In the genomic region with DNA sequence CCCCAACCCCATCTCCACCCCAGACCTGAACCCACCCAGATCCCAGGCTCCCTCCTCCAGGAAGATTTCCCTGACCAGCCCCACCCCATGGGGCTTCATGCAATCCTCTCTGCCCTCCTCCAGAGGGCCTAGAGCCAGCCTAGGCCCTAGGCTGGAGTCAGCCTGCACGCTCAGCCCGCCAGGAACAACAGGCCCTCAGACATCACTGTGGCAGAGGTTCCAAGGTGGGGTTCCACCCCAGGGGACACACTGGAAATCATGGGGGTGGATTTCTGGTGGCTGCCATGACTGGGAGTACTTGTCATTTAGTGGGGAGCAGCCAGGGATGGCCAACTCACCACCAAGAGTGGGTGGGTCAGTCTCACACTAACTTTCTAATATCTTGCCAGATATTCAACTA, we compare ENCODE assay signal across 16 cellular contexts.
DNase-seq lines count a peak whose midpoint lies in the region; ATAC-seq and TF ChIP-seq lines count a peak whose summit lies in the region.
"Had no signal": no experiment of that assay in that cellular context is flagged by ENCODE, and none has a peak within 500 bp of the region (broad histone marks: within the 10 kb centered on the region; RNA-seq: fewer than 3 reads in every experiment).

No MANE protein-coding gene starts in this region.

- H3K4me1 ChIP-seq in vagina: peaks cover 5% of the 10 kb centered on the region

- no peaks in the 10 kb centered on the region for H3K36me3 ChIP-seq in vagina

- H3K9me3 Mint-ChIP-seq in activated naive CD8-positive, alpha-beta T cell treated with anti-CD3 and anti-CD28 coated beads, Interleukin-2, amount 10 ng/mL, durations not matched to agents 7 days and 5 days: peaks cover 3% of the 10 kb centered on the region
- peaks cover 4% of the 10 kb centered on the region for H3K9me3 Mint-ChIP-seq in activated naive CD8-positive, alpha-beta T cell treated with anti-CD3 and anti-CD28 coated beads, Interleukin-2, amount 50 U/mL, for 24 hours

- no peak overlapping the region for H3K4me3 Mint-ChIP-seq in activated naive CD8-positive, alpha-beta T cell treated with anti-CD3 and anti-CD28 coated beads, Interleukin-2, amount 10 ng/mL, durations not matched to agents 7 days and 5 days
- H3K4me3 Mint-ChIP-seq in activated naive CD8-positive, alpha-beta T cell treated with anti-CD3 and anti-CD28 coated beads, Interleukin-2, amount 50 U/mL, for 24 hours: no peak overlapping the region
- H3K4me3 Mint-ChIP-seq: stimulated activated effector memory CD8-positive, alpha-beta T cell treated with anti-CD3 and anti-CD28 coated beads, Interleukin-12 subunit alpha, Interleukin-12 subunit beta, amount 100 ng/mL, for 72 hours had no signal

- no peak for ATAC-seq in activated naive CD8-positive, alpha-beta T cell treated with anti-CD3 and anti-CD28 coated beads, Interleukin-2, amount 10 ng/mL, durations not matched to agents 7 days and 5 days (ENCODE audit: low read depth)
- no peak for ATAC-seq in activated naive CD8-positive, alpha-beta T cell treated with anti-CD3 and anti-CD28 coated beads, Interleukin-2, amount 50 U/mL, for 24 hours
- ATAC-seq: stimulated activated effector memory CD8-positive, alpha-beta T cell treated with anti-CD3 and anti-CD28 coated beads, Interleukin-12 subunit alpha, Interleukin-12 subunit beta, amount 100 ng/mL, for 72 hours had no signal

- no peak for TF ChIP-seq CTCF in vagina (IDR thresholded peaks at IDR 0.05)

- peaks cover 6% of the 10 kb centered on the region for H3K27me3 Mint-ChIP-seq in activated naive CD8-positive, alpha-beta T cell treated with anti-CD3 and anti-CD28 coated beads, Interleukin-2, amount 10 ng/mL, durations not matched to agents 7 days and 5 days
- peaks cover 4% of the 10 kb centered on the region for H3K27me3 Mint-ChIP-seq in activated naive CD8-positive, alpha-beta T cell treated with anti-CD3 and anti-CD28 coated beads, Interleukin-2, amount 50 U/mL, for 24 hours

- no peaks in the 10 kb centered on the region for H3K4me1 Mint-ChIP-seq in activated naive CD8-positive, alpha-beta T cell treated with anti-CD3 and anti-CD28 coated beads, Interleukin-2, amount 10 ng/mL, durations not matched to agents 7 days and 5 days
- no peaks in the 10 kb centered on the region for H3K4me1 Mint-ChIP-seq in activated naive CD8-positive, alpha-beta T cell treated with anti-CD3 and anti-CD28 coated beads, Interleukin-2, amount 50 U/mL, for 24 hours
- H3K4me1 Mint-ChIP-seq: stimulated activated effector memory CD8-positive, alpha-beta T cell treated with anti-CD3 and anti-CD28 coated beads, Interleukin-12 subunit alpha, Interleukin-12 subunit beta, amount 100 ng/mL, for 72 hours had no signal

- H3K27ac Mint-ChIP-seq in activated naive CD8-positive, alpha-beta T cell treated with anti-CD3 and anti-CD28 coated beads, Interleukin-2, amount 10 ng/mL, durations not matched to agents 7 days and 5 days: no peak overlapping the region
- H3K27ac Mint-ChIP-seq in activated naive CD8-positive, alpha-beta T cell treated with anti-CD3 and anti-CD28 coated beads, Interleukin-2, amount 50 U/mL, for 24 hours: no peak overlapping the region

- H3K27ac ChIP-seq in angular gyrus (ENCODE audit: low read depth, low read length) (peak overlapping the region; percentile 19), vagina (no peak overlapping the region)

- POLR2A ChIA-PET in activated naive CD8-positive, alpha-beta T cell treated with anti-CD3 and anti-CD28 coated beads, Interleukin-2, amount 10 ng/mL, durations not matched to agents 7 days and 5 days (lab: Charles Lee): no interaction called here

- DNase-seq in activated naive CD8-positive, alpha-beta T cell treated with anti-CD3 and anti-CD28 coated beads, Interleukin-2, amount 10 ng/mL, durations not matched to agents 7 days and 5 days: peak; percentile 10
- no peak for DNase-seq in activated naive CD8-positive, alpha-beta T cell treated with anti-CD3 and anti-CD28 coated beads, Interleukin-2, amount 50 U/mL, for 24 hours
- DNase-seq in iris pigment epithelial cell (ENCODE audit: low read depth): peak; percentile 39
- peak; percentile 75 to 82 for DNase-seq in vagina (ENCODE audit: extremely low spot score in 2 of 2)
- no peak for DNase-seq in COLO829 (ENCODE audit: low spot score)
- DNase-seq in NCI-H69 (lab: John Stamatoyannopoulos, UW): no peak
- DNase-seq in occipital lobe (lab: John Stamatoyannopoulos, UW): no peak
- DNase-seq: kidney; NCI-H1417; NCI-H510A treated with DMSO at 0.1 percent for 48 hours; RPMI8226; stimulated activated CD4-positive, alpha-beta T cell treated with anti-CD3 and anti-CD28 coated beads, Interleukin-4, amount 100 ng/mL, for 1 hour; T1000 had no signal

- H3K27me3 ChIP-seq in vagina: no peaks in the 10 kb centered on the region
- H3K27me3 ChIP-seq: dorsolateral prefrontal cortex had no signal

- no peak overlapping the region for H3K4me3 ChIP-seq in vagina
- H3K4me3 ChIP-seq: dorsolateral prefrontal cortex had no signal

- no peak for TF ChIP-seq POLR2A in vagina (IDR thresholded peaks at IDR 0.05)

- peaks cover 2% of the 10 kb centered on the region for H3K36me3 Mint-ChIP-seq in activated naive CD8-positive, alpha-beta T cell treated with anti-CD3 and anti-CD28 coated beads, Interleukin-2, amount 10 ng/mL, durations not matched to agents 7 days and 5 days
- peaks cover 2% of the 10 kb centered on the region for H3K36me3 Mint-ChIP-seq in activated naive CD8-positive, alpha-beta T cell treated with anti-CD3 and anti-CD28 coated beads, Interleukin-2, amount 50 U/mL, for 24 hours (ENCODE audit: low read depth)
- H3K36me3 Mint-ChIP-seq: stimulated activated effector memory CD8-positive, alpha-beta T cell treated with anti-CD3 and anti-CD28 coated beads, Interleukin-12 subunit alpha, Interleukin-12 subunit beta, amount 100 ng/mL, for 72 hours had no signal

- intact Hi-C loops in vagina (cut with DNase I): no loop called here

- no peaks in the 10 kb centered on the region for H3K9me3 ChIP-seq in vagina

Comparison
In these comparisons a context has a peak if more than half of its experiments do, and no peak if none do; other contexts are left out.
1. DNase-seq: peak in activated naive CD8-positive, alpha-beta T cell treated with anti-CD3 and anti-CD28 coated beads, Interleukin-2, amount 10 ng/mL, durations not matched to agents 7 days and 5 days (single experiment), iris pigment epithelial cell (single experiment) and vagina (2 of 2); none in activated naive CD8-positive, alpha-beta T cell treated with anti-CD3 and anti-CD28 coated beads, Interleukin-2, amount 50 U/mL, for 24 hours (single experiment), COLO829 (single experiment), NCI-H69 (single experiment) and occipital lobe (single experiment).